Comparison of ENCODE assay signal across 8 cellular contexts in the genomic region with DNA sequence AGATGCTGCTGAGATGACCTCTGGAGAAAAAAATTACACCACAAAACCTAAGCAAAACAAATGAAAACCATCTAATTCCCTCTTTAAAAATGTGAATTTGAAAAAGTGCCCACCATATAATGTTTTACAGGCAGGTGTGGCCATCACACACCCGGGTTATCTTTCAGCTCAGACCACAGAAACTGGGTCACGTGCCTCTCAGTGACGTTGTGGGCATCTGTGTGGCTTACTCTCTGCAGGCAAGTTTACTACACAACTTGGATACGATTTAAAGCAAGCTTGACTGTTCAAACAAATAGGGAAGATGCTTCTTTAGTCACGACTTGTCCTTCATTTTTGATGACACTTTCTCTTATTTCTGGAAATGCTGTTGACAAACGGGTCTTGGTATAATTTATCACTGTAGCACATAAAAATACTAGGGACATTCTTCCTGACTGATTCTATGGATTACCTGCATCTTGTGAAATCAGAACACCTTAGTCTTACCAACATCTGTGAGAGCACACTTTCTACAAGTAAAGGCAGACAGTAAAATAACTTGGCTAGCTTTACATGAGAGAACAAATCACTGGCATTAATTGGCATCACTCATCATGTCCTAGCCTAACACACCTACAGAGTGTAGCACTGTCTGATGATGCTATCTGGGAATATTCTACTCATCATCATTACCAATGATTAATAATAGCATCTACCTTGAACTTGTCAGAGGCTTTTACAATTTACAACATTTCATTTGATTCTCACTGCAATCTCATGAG.
DNase-seq lines count a peak whose midpoint lies in the region; ATAC-seq and TF ChIP-seq lines count a peak whose summit lies in the region.

No MANE protein-coding gene starts in this region.

- CTCF ChIA-PET in HEK293T (lab: Yijun Ruan, JAX), result no interaction called here

- POLR2A ChIA-PET in HEK293T (lab: Yijun Ruan, JAX), result no interaction called here

- ATAC-seq in GM21526 (IDR thresholded peaks at IDR 0.05; ENCODE audit: low FRiP score, unreplicated experiment) (peak; percentile 100), left lobe of liver (no peak)

- DNase-seq in CMK (ENCODE audit: low read depth) (peak; percentile 15), LHCN-M2 (ENCODE audit: low read depth) (peak; percentile 29), activated T-helper 1 cell treated with Interleukin-2 at 50 U/mL for 16 hours (ENCODE audit: low read depth) (peak; percentile 39), HEK293T (ENCODE audit: extremely low spot score) (no peak), left lobe of liver (ENCODE audit: low spot score) (no peak), nucleus accumbens (lab: John Stamatoyannopoulos, UW) (no peak)
- peak; percentile 32 to 46 for DNase-seq in stimulated activated CD8-positive, alpha-beta memory T cell treated with anti-CD3 and anti-CD28 coated beads, Interleukin-4, amount 100 ng/mL, for 1 hour (ENCODE audit: low read depth in 2 of 2, low spot score in 1 of 2)

TF ChIP-seq in HEK293T, 16 proteins besides CTCF, POLR2A, EP300 and RAD21:
- TF ChIP-seq SUZ12 (IDR thresholded peaks at IDR 0.05) (no peak), BHLHE40 (IDR thresholded peaks at IDR 0.05; ENCODE audit: borderline replicate concordance) (no peak), ZNF384 (IDR thresholded peaks at IDR 0.05) (no peak), TARDBP (IDR thresholded peaks at IDR 0.05) (no peak)

Comparison
In these comparisons a context has a peak if more than half of its experiments do, and no peak if none do; other contexts are left out.
1. DNase-seq: peak in CMK (single experiment), LHCN-M2 (single experiment), activated T-helper 1 cell treated with Interleukin-2 at 50 U/mL for 16 hours (single experiment) and stimulated activated CD8-positive, alpha-beta memory T cell treated with anti-CD3 and anti-CD28 coated beads, Interleukin-4, amount 100 ng/mL, for 1 hour (2 of 2); none in HEK293T (single experiment), left lobe of liver (single experiment) and nucleus accumbens (0 of 56).